15 cellular contexts compared by ENCODE assay signal in genomic region chr14:105165761-105166485, GRCh38. TPM values are rescaled to one million over a fixed set of nuclear protein-coding genes. Genes with fewer than 3 reads are reported as not detected.
A peak's percentile ranks its signal among the peaks of the same experiment; 100 is the strongest.
DNase-seq lines count a peak whose midpoint lies in the region; ATAC-seq and TF ChIP-seq lines count a peak whose summit lies in the region.
"Had no signal": no experiment of that assay in that cellular context is flagged by ENCODE, and none has a peak within 500 bp of the region (broad histone marks: within the 10 kb centered on the region; RNA-seq: fewer than 3 reads in every experiment).

No MANE protein-coding gene starts in this region.

- no peak for TF ChIP-seq POLR2A in GM18505 (IDR thresholded peaks at IDR 0.05; ENCODE audit: borderline replicate concordance, extremely low read depth, insufficient read depth, insufficient read length)

- H3K4me1 Mint-ChIP-seq in natural killer cell = peaks cover 0 to 13% of the 10 kb centered on the region in 2 donors
- peaks cover 6 to 7% of the 10 kb centered on the region in 2 donors for H3K4me1 Mint-ChIP-seq in natural killer cell treated with Interleukin-12 subunit alpha and Interleukin-12 subunit beta and Interleukin-15 and Interleukin-18, amount 100 ng/mL, for 72 hours (ENCODE audit: low read depth in 2 of 2)
- no peaks in the 10 kb centered on the region for H3K4me1 Mint-ChIP-seq in HFFc6 (ENCODE audit: low read depth)

- intact Hi-C loops in natural killer cell (cut with micrococcal nuclease) = loop anchor here (5.0 kb wide), 1 partner anchor 74 kb away; no protein-coding TSS in a partner anchor

- H3K27me3 Mint-ChIP-seq in natural killer cell (ENCODE audit: low read depth in 2 of 2) (peaks cover 0 to 19% of the 10 kb centered on the region in 2 donors), HFFc6 (ENCODE audit: insufficient read depth) (peaks cover 20% of the 10 kb centered on the region)
- H3K27me3 Mint-ChIP-seq in natural killer cell treated with Interleukin-12 subunit alpha and Interleukin-12 subunit beta and Interleukin-15 and Interleukin-18, amount 100 ng/mL, for 72 hours = peaks cover 0 to 2% of the 10 kb centered on the region in 2 donors

- peaks cover 61% of the 10 kb centered on the region for H3K36me3 ChIP-seq in SJSA1
- H3K36me3 ChIP-seq: Peyer's patch, thoracic aorta had no signal

- 0 out of 2 replicates have a peak, but pooled peaks cover 2% of the 10 kb centered on the region for H3K9me3 ChIP-seq in SJSA1 (replicated peaks)
- H3K9me3 ChIP-seq: Peyer's patch, thoracic aorta had no signal

- DNase-seq in natural killer cell = no peak
- no peak for DNase-seq in natural killer cell treated with Interleukin-12 subunit alpha and Interleukin-12 subunit beta and Interleukin-15 and Interleukin-18, amount 100 ng/mL, for 72 hours (ENCODE audit: low spot score)
- DNase-seq in SJSA1 (ENCODE audit: low read depth in 1 of 2, low spot score in 2 of 2) = no peak
- no peak for DNase-seq in cerebellar cortex (ENCODE audit: low spot score)
- no peak for DNase-seq in HFFc6
- DNase-seq: activated CD4-positive, alpha-beta T cell treated with anti-CD3 and anti-CD28 coated beads for 48 hours; activated T-cell treated with anti-CD3 and anti-CD28 coated beads, Interleukin-2, amount 50 U/mL, for 48 hours; amniotic stem cell; MV-4-11; Peyer's patch; posterior cingulate gyrus had no signal

- H3K9me3 Mint-ChIP-seq in natural killer cell = no peaks in the 10 kb centered on the region
- no peaks in the 10 kb centered on the region for H3K9me3 Mint-ChIP-seq in natural killer cell treated with Interleukin-12 subunit alpha and Interleukin-12 subunit beta and Interleukin-15 and Interleukin-18, amount 100 ng/mL, for 72 hours
- no peaks in the 10 kb centered on the region for H3K9me3 Mint-ChIP-seq in HFFc6

- ATAC-seq in natural killer cell (no peak), esophagus mucosa (peak; percentile 11), GM18505 (IDR thresholded peaks at IDR 0.05; ENCODE audit: unreplicated experiment) (no peak), HG02571 (IDR thresholded peaks at IDR 0.05; ENCODE audit: unreplicated experiment) (no peak)
- no peak for ATAC-seq in natural killer cell treated with Interleukin-12 subunit alpha and Interleukin-12 subunit beta and Interleukin-15 and Interleukin-18, amount 100 ng/mL, for 72 hours

- peak overlapping the region; percentile 64 for H3K27ac ChIP-seq in SJSA1
- H3K27ac ChIP-seq: Peyer's patch, thoracic aorta had no signal

- no peak overlapping the region for H3K27ac Mint-ChIP-seq in natural killer cell
- H3K27ac Mint-ChIP-seq in natural killer cell treated with Interleukin-12 subunit alpha and Interleukin-12 subunit beta and Interleukin-15 and Interleukin-18, amount 100 ng/mL, for 72 hours = no peak overlapping the region
- H3K27ac Mint-ChIP-seq in HFFc6 = no peak overlapping the region

- H3K4me1 ChIP-seq in SJSA1 (replicated peaks) = peaks cover 69% of the 10 kb centered on the region

- H3K27me3 ChIP-seq in SJSA1 (replicated peaks) = no peaks in the 10 kb centered on the region
- H3K27me3 ChIP-seq: Peyer's patch had no signal

- H3K4me3 ChIP-seq in SJSA1 = peak overlapping the region; percentile 83
- H3K4me3 ChIP-seq: Peyer's patch, thoracic aorta had no signal

- H3K36me3 Mint-ChIP-seq in natural killer cell (no peaks in the 10 kb centered on the region), HFFc6 (ENCODE audit: low read depth) (no peaks in the 10 kb centered on the region)
- H3K36me3 Mint-ChIP-seq in natural killer cell treated with Interleukin-12 subunit alpha and Interleukin-12 subunit beta and Interleukin-15 and Interleukin-18, amount 100 ng/mL, for 72 hours = no peaks in the 10 kb centered on the region

- TF ChIP-seq CTCF in natural killer cell (IDR thresholded peaks at IDR 0.05) (no peak), HFFc6 (IDR thresholded peaks at IDR 0.05) (no peak)

- H3K4me3 Mint-ChIP-seq in natural killer cell (peak overlapping the region; percentile 28), HFFc6 (no peak overlapping the region)
- no peak overlapping the region for H3K4me3 Mint-ChIP-seq in natural killer cell treated with Interleukin-12 subunit alpha and Interleukin-12 subunit beta and Interleukin-15 and Interleukin-18, amount 100 ng/mL, for 72 hours

RNA-seq across cellular contexts. Expression of gene JAG2, which starts 2.7 kb away (rescaled TPM):
- total RNA-seq in natural killer cell (1 to 10 TPM; 3.5 to 6.6 (median 6.1) TPM), esophagus mucosa (18.9 TPM)
- 1 to 10 TPM; 5.9 to 7.1 TPM for total RNA-seq in natural killer cell treated with Interleukin-12 subunit alpha and Interleukin-12 subunit beta and Interleukin-15 and Interleukin-18, amount 100 ng/mL, for 72 hours
- total RNA-seq in SJSA1 (2014; rRNA removed; shearing (Covaris generic)) = 125 and 160 TPM in 2 replicates
- under 1 TPM; 0.23 to 0.76 (median 0.42) TPM for total RNA-seq in HFFc6 (2021; fragmentation: NEBNext Ultra II Directional; extraction: Animal tissue kit (Norgen Biotek cat#: 25700))

RNA-seq across cellular contexts. Expression of gene NUDT14, which starts 15.2 kb away (rescaled TPM):
- total RNA-seq in natural killer cell = 10 to 100 TPM; 16.0 to 32.9 (median 22.8) TPM
- 10 to 100 TPM; 10.2 to 23.4 TPM for total RNA-seq in natural killer cell treated with Interleukin-12 subunit alpha and Interleukin-12 subunit beta and Interleukin-15 and Interleukin-18, amount 100 ng/mL, for 72 hours
- total RNA-seq in SJSA1 (2014; rRNA removed; shearing (Covaris generic)) = 31.8 and 41.3 TPM in 2 replicates
- total RNA-seq in esophagus mucosa = 14.7 TPM
- total RNA-seq in HFFc6 (2021; fragmentation: NEBNext Ultra II Directional; extraction: Animal tissue kit (Norgen Biotek cat#: 25700)) = 10 to 100 TPM in 4 of 6 experiments, 1 to 10 TPM in 2; 9.8 to 13.3 (median 11.0) TPM
